Comparison of ENCODE assay signal across 25 cellular contexts in genomic region chrX:10990418-10990817, GRCh38.
"Had no signal": no experiment of that assay in that cellular context is flagged by ENCODE, and none has a peak within 500 bp of the region (broad histone marks: within the 10 kb centered on the region; RNA-seq: fewer than 3 reads in every experiment).

No MANE protein-coding gene starts in this region.

- H3K4me2 ChIP-seq: hepatocyte had no signal

- H3K27ac ChIP-seq: colonic mucosa, hepatocyte, parathyroid adenoma, psoas muscle, right lobe of liver, spleen, tibial artery, upper lobe of right lung, vagina had no signal

- H3K27me3 Mint-ChIP-seq: naive B cell; stimulated activated memory B cell treated with anti-CD40 and anti-IgM and Interleukin-4, amounts not matched to agents 10 μg/mL and 1 μg/mL and 100 μg/mL, for 72 hours; stimulated activated naive CD8-positive, alpha-beta T cell treated with anti-CD3 and anti-CD28 coated beads, Interleukin-15, Interleukin-2, amounts not matched to agents 100 ng/mL and 50 ng/mL, for 24 hours had no signal

- H3K9me3 Mint-ChIP-seq: stimulated activated memory B cell treated with anti-CD40 and anti-IgM and Interleukin-4, amounts not matched to agents 10 μg/mL and 1 μg/mL and 100 μg/mL, for 72 hours; stimulated activated naive CD8-positive, alpha-beta T cell treated with anti-CD3 and anti-CD28 coated beads, Interleukin-15, Interleukin-2, amounts not matched to agents 100 ng/mL and 50 ng/mL, for 24 hours had no signal

- H3K4me1 Mint-ChIP-seq: endodermal cell; naive B cell; stimulated activated memory B cell treated with anti-CD40 and anti-IgM and Interleukin-4, amounts not matched to agents 10 μg/mL and 1 μg/mL and 100 μg/mL, for 72 hours had no signal

- H3K79me2 ChIP-seq: hepatocyte, parathyroid adenoma had no signal

- H3K4me3 Mint-ChIP-seq: endodermal cell; naive B cell; nephron; stimulated activated memory B cell treated with anti-CD40 and anti-IgM and Interleukin-4, amounts not matched to agents 10 μg/mL and 1 μg/mL and 100 μg/mL, for 72 hours; stimulated activated naive CD8-positive, alpha-beta T cell treated with anti-CD3 and anti-CD28 coated beads, Interleukin-15, Interleukin-2, amounts not matched to agents 100 ng/mL and 50 ng/mL, for 24 hours had no signal

- H3K36me3 ChIP-seq: colonic mucosa, right lobe of liver, spleen, tibial artery, upper lobe of right lung, vagina had no signal

- H3K27me3 ChIP-seq: colonic mucosa, hepatocyte, right lobe of liver, spleen, tibial artery, upper lobe of right lung, vagina had no signal

- H3K4me3 ChIP-seq: colonic mucosa, hepatocyte, psoas muscle, right lobe of liver, spleen, tibial artery, upper lobe of right lung, vagina had no signal

- H3K27ac Mint-ChIP-seq: endodermal cell; naive B cell; stimulated activated memory B cell treated with anti-CD40 and anti-IgM and Interleukin-4, amounts not matched to agents 10 μg/mL and 1 μg/mL and 100 μg/mL, for 72 hours; stimulated activated naive CD8-positive, alpha-beta T cell treated with anti-CD3 and anti-CD28 coated beads, Interleukin-15, Interleukin-2, amounts not matched to agents 100 ng/mL and 50 ng/mL, for 24 hours had no signal

- H3K9ac ChIP-seq: parathyroid adenoma had no signal

- H2AFZ ChIP-seq: hepatocyte, parathyroid adenoma had no signal

- H3K9me3 ChIP-seq: colonic mucosa, psoas muscle, right lobe of liver, spleen, tibial artery, upper lobe of right lung, vagina had no signal

- DNase-seq: colonic mucosa; dermis blood vessel endothelial cell; effector CD4-positive, alpha-beta T cell; endodermal cell; erythroblast; foreskin melanocyte; head of caudate nucleus; kidney; left colon; naive B cell; psoas muscle; retina; right lobe of liver; spleen; stimulated activated CD4-positive, alpha-beta T cell treated with anti-CD3 and anti-CD28 coated beads, Interleukin-15, amount 100 ng/mL, for 24 hours; stimulated activated CD4-positive, alpha-beta T cell treated with anti-CD3 and anti-CD28 coated beads, Interleukin-1b, Interleukin-23, amount 100 ng/mL, for 48 hours; stimulated activated CD4-positive, alpha-beta T cell treated with anti-CD3 and anti-CD28 coated beads, Interleukin-4, amount 100 ng/mL, for 24 hours; tibial artery; upper lobe of right lung had no signal

- H3K4me1 ChIP-seq: colonic mucosa, parathyroid adenoma, psoas muscle, right lobe of liver, spleen, tibial artery, upper lobe of right lung, vagina had no signal

- H3K36me3 Mint-ChIP-seq: naive B cell; stimulated activated memory B cell treated with anti-CD40 and anti-IgM and Interleukin-4, amounts not matched to agents 10 μg/mL and 1 μg/mL and 100 μg/mL, for 72 hours had no signal
